ENCODE assay signal across 7 cellular contexts in genomic region chr4:64533637-64534036, GRCh38.
"Had no signal": no experiment of that assay in that cellular context is flagged by ENCODE, and none has a peak within 500 bp of the region (broad histone marks: within the 10 kb centered on the region; RNA-seq: fewer than 3 reads in every experiment).

No MANE protein-coding gene starts in this region.

- H3K36me3 ChIP-seq: HAP-1 had no signal

- H3K4me1 ChIP-seq: HAP-1 had no signal

- DNase-seq: GM23248, GOT3, H7, HFFc6, IMR-90 had no signal

- H3K9me3 ChIP-seq: HAP-1 had no signal

- H3K4me3 ChIP-seq: GM23248, HAP-1 had no signal

- H3K27ac ChIP-seq: GM23248 had no signal

- ATAC-seq: HCT116 had no signal
